In genomic region chr12:6376079-6376941, GRCh38 we compare ENCODE assay signal across 8 cellular contexts. TPM values are rescaled to one million over a fixed set of nuclear protein-coding genes. Genes with fewer than 3 reads are reported as not detected.
A peak's percentile ranks its signal among the peaks of the same experiment; 100 is the strongest.
DNase-seq lines count a peak whose midpoint lies in the region; ATAC-seq and TF ChIP-seq lines count a peak whose summit lies in the region.

No MANE protein-coding gene starts in this region.

- H4K20me1 ChIP-seq in PC-9 (ENCODE audit: insufficient read depth): no peaks in the 10 kb centered on the region

- peak overlapping the region; percentile 41 to 76 for H3K27ac Mint-ChIP-seq in natural killer cell

- BruUV-seq in PC-9 (replicated peaks; lab: Mats Ljungman, UMichigan): TSS peak; percentile 26

- peaks cover 60% of the 10 kb centered on the region for H3F3A ChIP-seq in PC-9 (ENCODE audit: insufficient read depth, low read depth)

- H3K36me3 ChIP-seq in PC-9 (ENCODE audit: low read depth): no peaks in the 10 kb centered on the region

- H3K4me1 ChIP-seq in PC-9 (replicated peaks; ENCODE audit: insufficient read depth): peaks cover 41% of the 10 kb centered on the region

- H3K27ac ChIP-seq in PC-9: peak overlapping the region; percentile 89

- H3K9me3 Mint-ChIP-seq in natural killer cell: no peaks in the 10 kb centered on the region

- intact Hi-C loops in PC-9 (cut with micrococcal nuclease; ENCODE audit: unreplicated experiment) (loop anchor here (1.0 to 5.0 kb wide), 10 partner anchors 8 to 312 kb away; partner anchors contain the start of genes LTBR, MRPL51 and NCAPD2), natural killer cell (cut with micrococcal nuclease) (no loop called here)

- H3K9me3 ChIP-seq in PC-9 (ENCODE audit: insufficient read depth, low read depth): no peaks in the 10 kb centered on the region

- DNase-seq in NCI-H748 (lab: John Stamatoyannopoulos, UW; ENCODE audit: unreplicated experiment) (peak; percentile 66), NCI-H748 treated with DMSO at 0.1 percent for 48 hours (lab: John Stamatoyannopoulos, UW) (no peak), PC-9 (peak; percentile 87 to 97), epithelial cell of proximal tubule (ENCODE audit: low read depth) (no peak), natural killer cell (no peak)
- DNase-seq in stimulated activated CD4-positive, alpha-beta T cell treated with anti-CD3 and anti-CD28 coated beads, Interleukin-4, amount 100 ng/mL, for 4 hours: no peak
- DNase-seq in effector CD8-positive, alpha-beta T cell (lab: John Stamatoyannopoulos, UW): no peak

- no peaks in the 10 kb centered on the region for H3K27me3 ChIP-seq in PC-9 (ENCODE audit: insufficient read depth, low read depth)

- 0 out of 2 replicates have a peak overlapping the region, but pooled peaks have one; percentile 34 for H2AFZ ChIP-seq in PC-9

- peak; percentile 55 to 61 (median 57) for ATAC-seq in natural killer cell
- no peak for ATAC-seq in GM18511 (IDR thresholded peaks at IDR 0.05; ENCODE audit: unreplicated experiment)

- peak overlapping the region; percentile 98 for H3K4me2 ChIP-seq in PC-9

- peaks cover 29 to 46% of the 10 kb centered on the region in 2 donors for H3K4me1 Mint-ChIP-seq in natural killer cell

- POLR2A ChIA-PET in PC-9 (lab: Charles Lee; ENCODE audit: unreplicated experiment): interaction anchor here (0.6 to 2.7 kb wide), 14 partner anchors 11 to 163 kb away, joined by 3 to 42 read pairs (median 5); partner anchors contain the start of gene TNFRSF1A

- H3K27me3 Mint-ChIP-seq in natural killer cell (ENCODE audit: low read depth in 2 of 2): peaks cover 0 to 5% of the 10 kb centered on the region in 2 donors

- CTCF ChIA-PET in PC-9 (lab: Charles Lee): interaction anchor here (0.5 to 1.2 kb wide), 5 partner anchors 40 to 158 kb away, joined by 3 to 19 read pairs (median 3); partner anchors contain the start of gene GAPDH

- no peaks in the 10 kb centered on the region for H3K9me2 ChIP-seq in PC-9 (ENCODE audit: insufficient read depth)

- peak overlapping the region; percentile 60 for H3K4me3 Mint-ChIP-seq in natural killer cell

- peak; percentile 53; the same call in 1 of the 2 replicates for TF ChIP-seq CTCF in PC-9 (conservative IDR thresholded peaks at IDR 0.05)
- peak; percentile 53 for TF ChIP-seq CTCF in epithelial cell of proximal tubule (conservative IDR thresholded peaks at IDR 0.05; ENCODE audit: low read depth, low read length)
- TF ChIP-seq CTCF in natural killer cell (IDR thresholded peaks at IDR 0.05): no peak

- no peaks in the 10 kb centered on the region for H3K36me3 Mint-ChIP-seq in natural killer cell

- H3K79me2 ChIP-seq in PC-9 (ENCODE audit: low read depth): peaks cover 50% of the 10 kb centered on the region

- H3K4me3 ChIP-seq in PC-9 (peak overlapping the region; percentile 62), epithelial cell of proximal tubule (ENCODE audit: low read depth, low read length) (peak overlapping the region; percentile 87)

RNA-seq across cellular contexts. Expression of gene SCNN1A, which starts 0.9 kb away (rescaled TPM):
- total RNA-seq in PC-9 (2021) (460 and 549 TPM in 2 replicates), epithelial cell of proximal tubule (15.6 and 52.2 TPM in 2 replicates), natural killer cell (1 to 10 TPM; 1.5 to 3.0 (median 1.5) TPM)

RNA-seq across cellular contexts. Expression of gene LTBR, which starts 7.7 kb away (rescaled TPM):
- 178 and 185 TPM in 2 replicates for total RNA-seq in PC-9 (2021)
- 108 and 152 TPM in 2 replicates for total RNA-seq in epithelial cell of proximal tubule
- total RNA-seq in natural killer cell: 1 to 10 TPM; 3.7 to 5.8 (median 4.4) TPM

RNA-seq across cellular contexts. Expression of gene TNFRSF1A, which starts 34.4 kb away (rescaled TPM):
- 144 and 165 TPM in 2 replicates for total RNA-seq in PC-9 (2021)
- total RNA-seq in epithelial cell of proximal tubule: 163 and 186 TPM in 2 replicates
- total RNA-seq in natural killer cell: 100 to 1,000 TPM in 1 of 3 donors, 10 to 100 TPM in 2; 75.7 to 116 (median 87.3) TPM

Comparison
In these comparisons a context has a peak if more than half of its experiments do, and no peak if none do; other contexts are left out.
1. DNase-seq: peak in NCI-H748 (single experiment) and PC-9 (2 of 2); none in NCI-H748 treated with DMSO at 0.1 percent for 48 hours (single experiment), epithelial cell of proximal tubule (single experiment), natural killer cell (single experiment), stimulated activated CD4-positive, alpha-beta T cell treated with anti-CD3 and anti-CD28 coated beads, Interleukin-4, amount 100 ng/mL, for 4 hours (0 of 2) and effector CD8-positive, alpha-beta T cell (single experiment).
2. RNA of gene LTBR, which starts 7.7 kb away (total RNA-seq): 178 to 185 TPM in PC-9 and 108 to 152 TPM in epithelial cell of proximal tubule; 3.7 to 5.8 TPM in natural killer cell; every median in the first group is over 10 times any median in the second.